20 cellular contexts compared by ENCODE assay signal in the genomic region with DNA sequence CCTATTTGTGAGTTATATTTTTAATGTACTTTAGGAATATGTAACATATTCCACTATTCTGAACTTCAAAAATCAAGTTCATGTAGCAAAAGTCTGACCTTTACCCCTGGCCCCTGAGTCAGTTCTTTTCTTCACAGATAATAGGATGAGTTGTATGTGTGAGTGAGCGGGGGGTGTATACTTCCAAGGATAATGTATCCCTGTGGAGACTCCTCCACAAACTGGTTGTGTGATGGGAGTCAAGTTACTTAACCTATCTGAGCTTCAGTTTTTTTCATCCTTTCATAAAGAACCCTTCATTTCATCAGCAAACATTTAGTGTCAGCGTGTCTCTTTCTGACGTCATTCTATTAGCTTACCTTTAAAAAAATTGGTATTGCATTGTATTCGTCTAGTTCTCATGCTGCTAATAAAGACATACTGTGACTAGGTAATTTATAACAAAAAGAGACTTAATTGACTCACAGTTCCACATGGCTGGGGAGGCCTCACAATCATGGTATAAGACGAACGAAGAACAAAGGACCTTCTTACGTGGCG.
"Had no signal": no experiment of that assay in that cellular context is flagged by ENCODE, and none has a peak within 500 bp of the region (broad histone marks: within the 10 kb centered on the region; RNA-seq: fewer than 3 reads in every experiment).

No MANE protein-coding gene starts in this region.

- H3K27ac ChIP-seq: KMS-11 had no signal

- H3K4me2 ChIP-seq: KMS-11 had no signal

- H3K9ac ChIP-seq: KMS-11 had no signal

- DNase-seq: activated B cell treated with CpG ODN at 0.5 μM for 24 hours; activated CD4-positive, alpha-beta T cell treated with anti-CD3 and anti-CD28 coated beads for 1 hour; activated CD4-positive, alpha-beta T cell treated with anti-CD3 and anti-CD28 coated beads, Interleukin-2, amount 10 ng/mL, durations not matched to agents 24 days and 14 days; activated CD4-positive, alpha-beta T cell treated with anti-CD3 and anti-CD28 coated beads, Interleukin-2, amount 50 U/mL, for 48 hours; activated CD8-positive, alpha-beta memory T cell treated with anti-CD3 and anti-CD28 coated beads, Interleukin-2, amount 10 ng/mL, durations not matched to agents 7 days and 5 days; activated effector memory CD4-positive, alpha-beta T cell treated with Interleukin-2 at 50 U/mL for 16 hours; activated naive CD4-positive, alpha-beta T cell; activated naive CD8-positive, alpha-beta T cell treated with anti-CD3 and anti-CD28 coated beads, Interleukin-2, amount 50 U/mL, for 24 hours; activated T-cell treated with anti-CD3 and anti-CD28 coated beads, Interleukin-2, amount 50 U/mL, for 24 hours; amygdala; NCI-H1092 treated with DMSO at 0.1 percent for 48 hours; NCI-H1417 treated with DMSO at 0.1 percent for 48 hours; NCI-H187; NCI-H2081; NCI-H446; NCI-H524; PC-3; T-helper 17 cell; T-helper 9 cell had no signal
